In the genomic region with DNA sequence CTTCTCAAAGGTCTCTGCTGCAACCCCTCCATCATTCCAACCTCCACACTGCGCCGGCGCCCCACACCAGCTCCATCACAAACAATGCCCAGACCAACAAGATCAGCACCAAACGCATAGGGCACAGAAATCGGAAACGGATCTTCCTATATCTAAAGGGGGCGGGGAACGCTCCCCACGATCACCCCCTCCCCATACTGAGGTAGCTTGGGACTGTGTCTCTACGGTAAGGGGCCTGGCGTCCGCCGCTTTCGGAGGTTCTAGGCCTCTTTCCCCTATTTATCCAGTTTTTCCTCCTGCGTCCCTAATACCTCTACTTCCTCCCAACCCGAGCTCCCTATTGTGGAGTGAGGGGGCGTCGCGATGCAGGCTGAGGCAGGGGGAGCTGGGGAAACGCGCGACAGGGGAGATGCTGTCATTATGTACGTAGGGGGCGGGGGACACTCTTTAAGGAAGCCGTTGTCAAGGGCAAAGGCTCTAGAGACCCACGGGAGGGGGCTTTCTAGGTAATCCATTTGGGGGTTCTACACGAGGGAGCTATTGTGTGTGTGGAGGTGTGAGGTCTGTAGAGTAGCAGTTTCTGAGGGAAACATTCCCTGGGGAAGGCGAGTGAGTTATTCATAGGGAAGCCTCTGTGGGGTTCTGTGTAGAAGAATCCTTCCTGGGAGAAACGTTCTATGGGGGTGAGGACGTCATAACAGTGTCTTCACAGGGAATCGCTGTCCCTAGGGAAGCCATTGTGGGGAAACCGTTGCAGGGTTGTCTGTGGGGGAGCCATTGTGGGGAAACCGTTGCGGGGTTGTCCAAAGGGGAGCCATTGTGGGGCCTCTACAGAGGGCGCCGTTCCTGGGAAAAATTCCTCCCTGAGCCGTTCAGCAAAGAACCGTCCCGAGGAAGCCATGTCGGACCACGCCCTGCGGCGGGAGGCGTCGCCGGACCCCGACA, we compare ENCODE assay signal across 1 cellular context.
TF ChIP-seq lines count a peak whose summit lies in the region.

No MANE protein-coding gene starts in this region.

TF ChIP-seq in HEK293, 187 proteins besides CTCF, POLR2A, EP300 and RAD21 (continued from another document and continues in another):
- TF ChIP-seq, protein P1, sequence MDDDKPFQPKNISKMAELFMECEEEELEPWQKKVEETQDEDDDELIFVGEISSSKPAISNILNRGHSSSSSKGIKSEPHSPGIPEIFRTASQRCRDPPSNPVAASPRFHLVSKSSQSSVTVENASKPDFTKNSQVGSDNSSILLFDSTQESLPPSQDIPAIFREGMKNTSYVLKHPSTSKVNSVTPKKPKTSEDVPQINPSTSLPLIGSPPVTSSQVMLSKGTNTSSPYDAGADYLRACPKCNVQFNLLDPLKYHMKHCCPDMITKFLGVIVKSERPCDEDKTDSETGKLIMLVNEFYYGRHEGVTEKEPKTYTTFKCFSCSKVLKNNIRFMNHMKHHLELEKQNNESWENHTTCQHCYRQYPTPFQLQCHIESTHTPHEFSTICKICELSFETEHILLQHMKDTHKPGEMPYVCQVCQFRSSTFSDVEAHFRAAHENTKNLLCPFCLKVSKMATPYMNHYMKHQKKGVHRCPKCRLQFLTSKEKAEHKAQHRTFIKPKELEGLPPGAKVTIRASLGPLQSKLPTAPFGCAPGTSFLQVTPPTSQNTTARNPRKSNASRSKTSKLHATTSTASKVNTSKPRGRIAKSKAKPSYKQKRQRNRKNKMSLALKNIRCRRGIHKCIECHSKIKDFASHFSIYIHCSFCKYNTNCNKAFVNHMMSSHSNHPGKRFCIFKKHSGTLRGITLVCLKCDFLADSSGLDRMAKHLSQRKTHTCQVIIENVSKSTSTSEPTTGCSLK (tag by site-specific recombination; IDR thresholded peaks at IDR 0.05): no peak
- TF ChIP-seq ZBTB20 (tag by site-specific recombination; IDR thresholded peaks at IDR 0.05): peak; percentile 70
- TF ChIP-seq ZNF776 (tag by site-specific recombination; IDR thresholded peaks at IDR 0.05; ENCODE audit: borderline replicate concordance): no peak
- TF ChIP-seq ZNF621 (tag by site-specific recombination; IDR thresholded peaks at IDR 0.05): no peak
- TF ChIP-seq KLF8 (tag by site-specific recombination; IDR thresholded peaks at IDR 0.05): peak; percentile 34; the same call in 1 of the 2 replicates
- no peak for TF ChIP-seq ZNF561 (tag by site-specific recombination; IDR thresholded peaks at IDR 0.05; ENCODE audit: borderline replicate concordance)
- no peak for TF ChIP-seq ZNF404 (tag by site-specific recombination; IDR thresholded peaks at IDR 0.05)
- TF ChIP-seq ZFHX2 (tag by site-specific recombination; conservative IDR thresholded peaks at IDR 0.05): peak; percentile 50
- no peak for TF ChIP-seq ZEB2 (tag by site-specific recombination; IDR thresholded peaks at IDR 0.05)
- TF ChIP-seq, protein P2, sequence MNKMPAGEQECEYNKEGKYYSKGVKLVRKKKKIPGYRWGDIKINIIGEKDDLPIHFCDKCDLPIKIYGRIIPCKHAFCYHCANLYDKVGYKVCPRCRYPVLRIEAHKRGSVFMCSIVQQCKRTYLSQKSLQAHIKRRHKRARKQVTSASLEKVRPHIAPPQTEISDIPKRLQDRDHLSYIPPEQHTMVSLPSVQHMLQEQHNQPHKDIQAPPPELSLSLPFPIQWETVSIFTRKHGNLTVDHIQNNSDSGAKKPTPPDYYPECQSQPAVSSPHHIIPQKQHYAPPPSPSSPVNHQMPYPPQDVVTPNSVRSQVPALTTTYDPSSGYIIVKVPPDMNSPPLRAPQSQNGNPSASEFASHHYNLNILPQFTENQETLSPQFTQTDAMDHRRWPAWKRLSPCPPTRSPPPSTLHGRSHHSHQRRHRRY (tag by site-specific recombination; IDR thresholded peaks at IDR 0.05): no peak
- TF ChIP-seq, protein P3, sequence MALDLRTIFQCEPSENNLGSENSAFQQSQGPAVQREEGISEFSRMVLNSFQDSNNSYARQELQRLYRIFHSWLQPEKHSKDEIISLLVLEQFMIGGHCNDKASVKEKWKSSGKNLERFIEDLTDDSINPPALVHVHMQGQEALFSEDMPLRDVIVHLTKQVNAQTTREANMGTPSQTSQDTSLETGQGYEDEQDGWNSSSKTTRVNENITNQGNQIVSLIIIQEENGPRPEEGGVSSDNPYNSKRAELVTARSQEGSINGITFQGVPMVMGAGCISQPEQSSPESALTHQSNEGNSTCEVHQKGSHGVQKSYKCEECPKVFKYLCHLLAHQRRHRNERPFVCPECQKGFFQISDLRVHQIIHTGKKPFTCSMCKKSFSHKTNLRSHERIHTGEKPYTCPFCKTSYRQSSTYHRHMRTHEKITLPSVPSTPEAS (tag by site-specific recombination; IDR thresholded peaks at IDR 0.05): no peak
- no peak for TF ChIP-seq ZNF16 (tag by site-specific recombination; IDR thresholded peaks at IDR 0.05; ENCODE audit: low read depth)
- TF ChIP-seq, protein P4, sequence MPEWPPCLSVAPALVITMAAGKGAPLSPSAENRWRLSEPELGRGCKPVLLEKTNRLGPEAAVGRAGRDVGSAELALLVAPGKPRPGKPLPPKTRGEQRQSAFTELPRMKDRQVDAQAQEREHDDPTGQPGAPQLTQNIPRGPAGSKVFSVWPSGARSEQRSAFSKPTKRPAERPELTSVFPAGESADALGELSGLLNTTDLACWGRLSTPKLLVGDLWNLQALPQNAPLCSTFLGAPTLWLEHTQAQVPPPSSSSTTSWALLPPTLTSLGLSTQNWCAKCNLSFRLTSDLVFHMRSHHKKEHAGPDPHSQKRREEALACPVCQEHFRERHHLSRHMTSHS (tag by site-specific recombination; IDR thresholded peaks at IDR 0.05): no peak
- TF ChIP-seq ZSCAN23 (tag by site-specific recombination; IDR thresholded peaks at IDR 0.05): no peak
- peak; percentile 79 for TF ChIP-seq ZNF629 (tag by site-specific recombination; IDR thresholded peaks at IDR 0.05)
- peak; percentile 45; the same call in 1 of the 2 replicates for TF ChIP-seq ZNF394 (tag by site-specific recombination; IDR thresholded peaks at IDR 0.05; ENCODE audit: borderline replicate concordance)
- peak; percentile 79 for TF ChIP-seq ZNF335 (tag by site-specific recombination; conservative IDR thresholded peaks at IDR 0.05)
- TF ChIP-seq ZNF830 (tag by site-specific recombination; IDR thresholded peaks at IDR 0.05; ENCODE audit: low read depth): no peak
- TF ChIP-seq ZNF354C (tag by site-specific recombination; IDR thresholded peaks at IDR 0.05; ENCODE audit: borderline replicate concordance, low read depth): no peak
- TF ChIP-seq ZNF366 (tag by site-specific recombination; conservative IDR thresholded peaks at IDR 0.05): peak; percentile 58
- TF ChIP-seq ZNF311 (tag by site-specific recombination; IDR thresholded peaks at IDR 0.05; ENCODE audit: borderline replicate concordance): no peak
- no peak for TF ChIP-seq BCL11A (tag by site-specific recombination; IDR thresholded peaks at IDR 0.05; ENCODE audit: low read depth)
- TF ChIP-seq ZBTB48 (tag by site-specific recombination; IDR thresholded peaks at IDR 0.05): peak; percentile 86
- no peak for TF ChIP-seq ZNF324 (tag by site-specific recombination; IDR thresholded peaks at IDR 0.05)
- TF ChIP-seq OSR2 (tag by site-specific recombination; IDR thresholded peaks at IDR 0.05): no peak
- TF ChIP-seq, protein P5, sequence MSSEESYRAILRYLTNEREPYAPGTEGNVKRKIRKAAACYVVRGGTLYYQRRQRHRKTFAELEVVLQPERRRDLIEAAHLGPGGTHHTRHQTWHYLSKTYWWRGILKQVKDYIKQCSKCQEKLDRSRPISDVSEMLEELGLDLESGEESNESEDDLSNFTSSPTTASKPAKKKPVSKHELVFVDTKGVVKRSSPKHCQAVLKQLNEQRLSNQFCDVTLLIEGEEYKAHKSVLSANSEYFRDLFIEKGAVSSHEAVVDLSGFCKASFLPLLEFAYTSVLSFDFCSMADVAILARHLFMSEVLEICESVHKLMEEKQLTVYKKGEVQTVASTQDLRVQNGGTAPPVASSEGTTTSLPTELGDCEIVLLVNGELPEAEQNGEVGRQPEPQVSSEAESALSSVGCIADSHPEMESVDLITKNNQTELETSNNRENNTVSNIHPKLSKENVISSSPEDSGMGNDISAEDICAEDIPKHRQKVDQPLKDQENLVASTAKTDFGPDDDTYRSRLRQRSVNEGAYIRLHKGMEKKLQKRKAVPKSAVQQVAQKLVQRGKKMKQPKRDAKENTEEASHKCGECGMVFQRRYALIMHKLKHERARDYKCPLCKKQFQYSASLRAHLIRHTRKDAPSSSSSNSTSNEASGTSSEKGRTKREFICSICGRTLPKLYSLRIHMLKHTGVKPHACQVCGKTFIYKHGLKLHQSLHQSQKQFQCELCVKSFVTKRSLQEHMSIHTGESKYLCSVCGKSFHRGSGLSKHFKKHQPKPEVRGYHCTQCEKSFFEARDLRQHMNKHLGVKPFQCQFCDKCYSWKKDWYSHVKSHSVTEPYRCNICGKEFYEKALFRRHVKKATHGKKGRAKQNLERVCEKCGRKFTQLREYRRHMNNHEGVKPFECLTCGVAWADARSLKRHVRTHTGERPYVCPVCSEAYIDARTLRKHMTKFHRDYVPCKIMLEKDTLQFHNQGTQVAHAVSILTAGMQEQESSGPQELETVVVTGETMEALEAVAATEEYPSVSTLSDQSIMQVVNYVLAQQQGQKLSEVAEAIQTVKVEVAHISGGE (tag by site-specific recombination; conservative IDR thresholded peaks at IDR 0.05; ENCODE audit: low read depth): 0 out of 2 replicates have a peak, but pooled peaks have one; percentile 25
- TF ChIP-seq ZNF544 (tag by site-specific recombination; IDR thresholded peaks at IDR 0.05): no peak
- no peak for TF ChIP-seq ZNF112 (tag by site-specific recombination; IDR thresholded peaks at IDR 0.05)
- TF ChIP-seq ZBTB7A (tag by site-specific recombination; IDR thresholded peaks at IDR 0.05; ENCODE audit: low read depth): no peak
- TF ChIP-seq GLI2 (tag by site-specific recombination; IDR thresholded peaks at IDR 0.05; ENCODE audit: borderline replicate concordance, low read depth): no peak
- no peak for TF ChIP-seq ZNF610 (tag by site-specific recombination; IDR thresholded peaks at IDR 0.05; ENCODE audit: borderline replicate concordance)
- TF ChIP-seq ZNF555 (tag by site-specific recombination; conservative IDR thresholded peaks at IDR 0.05): no peak
- TF ChIP-seq, protein P6, sequence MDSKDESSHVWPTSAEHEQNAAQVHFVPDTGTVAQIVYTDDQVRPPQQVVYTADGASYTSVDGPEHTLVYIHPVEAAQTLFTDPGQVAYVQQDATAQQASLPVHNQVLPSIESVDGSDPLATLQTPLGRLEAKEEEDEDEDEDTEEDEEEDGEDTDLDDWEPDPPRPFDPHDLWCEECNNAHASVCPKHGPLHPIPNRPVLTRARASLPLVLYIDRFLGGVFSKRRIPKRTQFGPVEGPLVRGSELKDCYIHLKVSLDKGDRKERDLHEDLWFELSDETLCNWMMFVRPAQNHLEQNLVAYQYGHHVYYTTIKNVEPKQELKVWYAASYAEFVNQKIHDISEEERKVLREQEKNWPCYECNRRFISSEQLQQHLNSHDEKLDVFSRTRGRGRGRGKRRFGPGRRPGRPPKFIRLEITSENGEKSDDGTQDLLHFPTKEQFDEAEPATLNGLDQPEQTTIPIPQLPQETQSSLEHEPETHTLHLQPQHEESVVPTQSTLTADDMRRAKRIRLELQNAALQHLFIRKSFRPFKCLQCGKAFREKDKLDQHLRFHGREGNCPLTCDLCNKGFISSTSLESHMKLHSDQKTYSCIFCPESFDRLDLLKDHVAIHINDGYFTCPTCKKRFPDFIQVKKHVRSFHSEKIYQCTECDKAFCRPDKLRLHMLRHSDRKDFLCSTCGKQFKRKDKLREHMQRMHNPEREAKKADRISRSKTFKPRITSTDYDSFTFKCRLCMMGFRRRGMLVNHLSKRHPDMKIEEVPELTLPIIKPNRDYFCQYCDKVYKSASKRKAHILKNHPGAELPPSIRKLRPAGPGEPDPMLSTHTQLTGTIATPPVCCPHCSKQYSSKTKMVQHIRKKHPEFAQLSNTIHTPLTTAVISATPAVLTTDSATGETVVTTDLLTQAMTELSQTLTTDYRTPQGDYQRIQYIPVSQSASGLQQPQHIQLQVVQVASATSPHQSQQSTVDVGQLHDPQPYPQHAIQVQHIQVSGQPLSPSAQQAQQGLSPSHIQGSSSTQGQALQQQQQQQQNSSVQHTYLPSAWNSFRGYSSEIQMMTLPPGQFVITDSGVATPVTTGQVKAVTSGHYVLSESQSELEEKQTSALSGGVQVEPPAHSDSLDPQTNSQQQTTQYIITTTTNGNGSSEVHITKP (tag by site-specific recombination; IDR thresholded peaks at IDR 0.05): peak; percentile 8; the same call in 1 of the 2 replicates
- TF ChIP-seq RBAK (tag by site-specific recombination; IDR thresholded peaks at IDR 0.05): no peak
- TF ChIP-seq ZNF624 (tag by site-specific recombination; IDR thresholded peaks at IDR 0.05): no peak
- TF ChIP-seq ZNF23 (tag by site-specific recombination; IDR thresholded peaks at IDR 0.05; ENCODE audit: borderline replicate concordance): no peak
- no peak for TF ChIP-seq ZNF138 (tag by site-specific recombination; IDR thresholded peaks at IDR 0.05; ENCODE audit: borderline replicate concordance)
- peak; percentile 1; the same call in 1 of the 2 replicates for TF ChIP-seq SP3 (tag by site-specific recombination; IDR thresholded peaks at IDR 0.05)
- TF ChIP-seq ZNF514 (tag by site-specific recombination; IDR thresholded peaks at IDR 0.05): no peak
- no peak for TF ChIP-seq HOXD13 (CRISPR knock-in tag; IDR thresholded peaks at IDR 0.05; ENCODE audit: borderline replicate concordance)
- TF ChIP-seq, protein P7, sequence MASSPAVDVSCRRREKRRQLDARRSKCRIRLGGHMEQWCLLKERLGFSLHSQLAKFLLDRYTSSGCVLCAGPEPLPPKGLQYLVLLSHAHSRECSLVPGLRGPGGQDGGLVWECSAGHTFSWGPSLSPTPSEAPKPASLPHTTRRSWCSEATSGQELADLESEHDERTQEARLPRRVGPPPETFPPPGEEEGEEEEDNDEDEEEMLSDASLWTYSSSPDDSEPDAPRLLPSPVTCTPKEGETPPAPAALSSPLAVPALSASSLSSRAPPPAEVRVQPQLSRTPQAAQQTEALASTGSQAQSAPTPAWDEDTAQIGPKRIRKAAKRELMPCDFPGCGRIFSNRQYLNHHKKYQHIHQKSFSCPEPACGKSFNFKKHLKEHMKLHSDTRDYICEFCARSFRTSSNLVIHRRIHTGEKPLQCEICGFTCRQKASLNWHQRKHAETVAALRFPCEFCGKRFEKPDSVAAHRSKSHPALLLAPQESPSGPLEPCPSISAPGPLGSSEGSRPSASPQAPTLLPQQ (tag by site-specific recombination; IDR thresholded peaks at IDR 0.05): peak; percentile 11; the same call in 1 of the 2 replicates
- peak; percentile 87 for TF ChIP-seq GLIS2 (tag by site-specific recombination; IDR thresholded peaks at IDR 0.05)
- TF ChIP-seq, protein P8, sequence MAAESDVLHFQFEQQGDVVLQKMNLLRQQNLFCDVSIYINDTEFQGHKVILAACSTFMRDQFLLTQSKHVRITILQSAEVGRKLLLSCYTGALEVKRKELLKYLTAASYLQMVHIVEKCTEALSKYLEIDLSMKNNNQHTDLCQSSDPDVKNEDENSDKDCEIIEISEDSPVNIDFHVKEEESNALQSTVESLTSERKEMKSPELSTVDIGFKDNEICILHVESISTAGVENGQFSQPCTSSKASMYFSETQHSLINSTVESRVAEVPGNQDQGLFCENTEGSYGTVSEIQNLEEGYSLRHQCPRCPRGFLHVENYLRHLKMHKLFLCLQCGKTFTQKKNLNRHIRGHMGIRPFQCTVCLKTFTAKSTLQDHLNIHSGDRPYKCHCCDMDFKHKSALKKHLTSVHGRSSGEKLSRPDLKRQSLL (tag by site-specific recombination; IDR thresholded peaks at IDR 0.05): peak; percentile 87
- no peak for TF ChIP-seq ZNF560 (tag by site-specific recombination; IDR thresholded peaks at IDR 0.05; ENCODE audit: borderline replicate concordance)
- TF ChIP-seq ZNF792 (tag by site-specific recombination; IDR thresholded peaks at IDR 0.05): no peak
- TF ChIP-seq BCL11B (tag by site-specific recombination; IDR thresholded peaks at IDR 0.05; ENCODE audit: low read depth): no peak
